ENCODE assay signal across 9 cellular contexts in genomic region chr17:68172461-68172954, GRCh38.
DNase-seq lines count a peak whose midpoint lies in the region; ATAC-seq and TF ChIP-seq lines count a peak whose summit lies in the region.
"Had no signal": no experiment of that assay in that cellular context is flagged by ENCODE, and none has a peak within 500 bp of the region (broad histone marks: within the 10 kb centered on the region; RNA-seq: fewer than 3 reads in every experiment).

No MANE protein-coding gene starts in this region.

- H3K9me3 ChIP-seq in PC-9 (ENCODE audit: insufficient read depth, low read depth) (no peaks in the 10 kb centered on the region), thoracic aorta (no peaks in the 10 kb centered on the region)

- H3K27ac ChIP-seq in PC-9 (no peak overlapping the region), thoracic aorta (no peak overlapping the region)
- H3K27ac ChIP-seq: BLaER1 treated with 17β-estradiol and CSF1 and Interleukin-3, amounts not matched to agents 10 nM and 100 nM had no signal

- peak; percentile 98 for TF ChIP-seq CTCF in PC-9 (conservative IDR thresholded peaks at IDR 0.05)
- TF ChIP-seq CTCF in fibroblast of the aortic adventitia (IDR thresholded peaks at IDR 0.05; ENCODE audit: insufficient read depth, low read length) = peak; percentile 93
- TF ChIP-seq CTCF in thoracic aorta (IDR thresholded peaks at IDR 0.05) = peak; percentile 98

- H4K20me1 ChIP-seq in PC-9 (ENCODE audit: insufficient read depth) = no peaks in the 10 kb centered on the region
- H4K20me1 ChIP-seq: BLaER1 treated with 17β-estradiol and CSF1 and Interleukin-3, amounts not matched to agents 10 nM and 100 nM had no signal

- no peaks in the 10 kb centered on the region for H3K36me3 Mint-ChIP-seq in activated T-cell treated with anti-CD3 and anti-CD28 coated beads, Interleukin-2, amount 50 U/mL, for 24 hours (ENCODE audit: low read depth)

- no peak overlapping the region for H3K27ac Mint-ChIP-seq in activated T-cell treated with anti-CD3 and anti-CD28 coated beads, Interleukin-2, amount 50 U/mL, for 24 hours

- CTCF ChIA-PET in PC-9 (lab: Charles Lee) = interaction anchor here (1.2 kb wide), 1 partner anchor 263 kb away, joined by 3 read pairs; no protein-coding TSS in a partner anchor

- POLR2A ChIA-PET in PC-9 (lab: Charles Lee; ENCODE audit: unreplicated experiment) = no interaction called here

- no peaks in the 10 kb centered on the region for H3K9me3 Mint-ChIP-seq in activated T-cell treated with anti-CD3 and anti-CD28 coated beads, Interleukin-2, amount 50 U/mL, for 24 hours

- H3K4me1 Mint-ChIP-seq in activated T-cell treated with anti-CD3 and anti-CD28 coated beads, Interleukin-2, amount 50 U/mL, for 24 hours (ENCODE audit: low read depth) = peaks cover 14% of the 10 kb centered on the region

- H3K79me2 ChIP-seq in PC-9 (ENCODE audit: low read depth) = no peaks in the 10 kb centered on the region

- H3K4me2 ChIP-seq in PC-9 = no peak overlapping the region

- no peaks in the 10 kb centered on the region for H3K9me2 ChIP-seq in PC-9 (ENCODE audit: insufficient read depth)

- BruUV-seq in PC-9 (replicated peaks; lab: Mats Ljungman, UMichigan) = no TSS peak

- no peaks in the 10 kb centered on the region for H3K27me3 Mint-ChIP-seq in activated T-cell treated with anti-CD3 and anti-CD28 coated beads, Interleukin-2, amount 50 U/mL, for 24 hours

- DNase-seq in NCI-H1436 (lab: John Stamatoyannopoulos, UW) (peak; percentile 72), NCI-H1436 treated with DMSO at 0.1 percent for 48 hours (lab: John Stamatoyannopoulos, UW) (no peak), HT1080 (ENCODE audit: low read depth) (peak; percentile 62), PC-9 (peak; percentile 40 to 61), fibroblast of the aortic adventitia (ENCODE audit: low read depth) (peak; percentile 68), occipital lobe (lab: John Stamatoyannopoulos, UW) (peak; percentile 21), thoracic aorta (ENCODE audit: low spot score) (peak; percentile 25)
- DNase-seq in activated T-cell treated with anti-CD3 and anti-CD28 coated beads, Interleukin-2, amount 50 U/mL, for 24 hours = peak; percentile 82

- ATAC-seq in thoracic aorta (ENCODE audit: insufficient number of reproducible peaks, low FRiP score, low read depth) = no peak

- H3K4me3 ChIP-seq in PC-9 (no peak overlapping the region), fibroblast of the aortic adventitia (ENCODE audit: low read depth, low read length) (no peak overlapping the region), thoracic aorta (no peak overlapping the region)
- H3K4me3 ChIP-seq: BLaER1 treated with 17β-estradiol and CSF1 and Interleukin-3, amounts not matched to agents 10 nM and 100 nM had no signal

- intact Hi-C loops in PC-9 (cut with micrococcal nuclease; ENCODE audit: unreplicated experiment) = loop anchor here (1.0 to 2.0 kb wide), 4 partner anchors 28 to 588 kb away; no protein-coding TSS in a partner anchor

- H3K27me3 ChIP-seq in PC-9 (ENCODE audit: insufficient read depth, low read depth) (no peaks in the 10 kb centered on the region), thoracic aorta (replicated peaks; ENCODE audit: insufficient read depth) (no peaks in the 10 kb centered on the region)
- H3K27me3 ChIP-seq: BLaER1 treated with 17β-estradiol and CSF1 and Interleukin-3, amounts not matched to agents 10 nM and 100 nM had no signal

- no peak overlapping the region for H3K4me3 Mint-ChIP-seq in activated T-cell treated with anti-CD3 and anti-CD28 coated beads, Interleukin-2, amount 50 U/mL, for 24 hours

- no peak overlapping the region for H2AFZ ChIP-seq in PC-9

- H3F3A ChIP-seq in PC-9 (ENCODE audit: insufficient read depth, low read depth) = no peaks in the 10 kb centered on the region

- H3K4me1 ChIP-seq in PC-9 (replicated peaks; ENCODE audit: insufficient read depth) (no peaks in the 10 kb centered on the region), thoracic aorta (ENCODE audit: control insufficient read depth in 1 of 2, low read depth in 2 of 2) (no peaks in the 10 kb centered on the region)

- H3K36me3 ChIP-seq in PC-9 (ENCODE audit: low read depth) (no peaks in the 10 kb centered on the region), thoracic aorta (no peaks in the 10 kb centered on the region)
- H3K36me3 ChIP-seq: BLaER1 treated with 17β-estradiol and CSF1 and Interleukin-3, amounts not matched to agents 10 nM and 100 nM had no signal
